Comparison of ENCODE assay signal across 12 cellular contexts in the genomic region with DNA sequence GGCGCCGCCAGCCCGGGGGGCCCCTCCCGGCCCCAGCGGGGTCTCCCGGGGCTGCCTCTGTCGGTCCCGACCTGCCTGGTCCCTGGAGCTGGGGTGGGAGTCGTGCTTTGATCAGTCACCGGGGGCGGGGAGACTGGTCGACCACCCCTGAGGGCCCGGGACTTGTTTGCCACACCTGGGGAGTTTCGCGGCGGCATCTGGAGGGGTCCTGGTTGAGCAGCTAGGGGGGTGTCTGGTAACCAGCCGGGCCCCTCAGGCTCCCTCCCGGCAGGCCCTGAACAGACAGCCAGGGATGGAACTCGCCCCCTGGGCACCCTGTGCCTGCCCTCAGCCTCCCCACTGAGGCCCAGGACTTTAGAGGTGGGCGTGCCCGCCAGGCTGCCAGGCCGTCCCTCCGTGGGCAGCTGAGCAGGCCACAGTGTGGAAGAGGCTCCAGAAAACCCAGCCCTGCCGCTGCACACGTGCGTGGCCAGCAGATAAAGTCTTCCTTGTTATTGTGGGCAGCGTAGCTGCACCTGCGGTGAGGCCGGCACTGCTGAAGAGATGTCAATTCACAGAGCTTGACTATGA. TPM values are rescaled to one million over a fixed set of nuclear protein-coding genes. Genes with fewer than 3 reads are reported as not detected.
DNase-seq lines count a peak whose midpoint lies in the region; ATAC-seq and TF ChIP-seq lines count a peak whose summit lies in the region.
"Had no signal": no experiment of that assay in that cellular context is flagged by ENCODE, and none has a peak within 500 bp of the region (broad histone marks: within the 10 kb centered on the region; RNA-seq: fewer than 3 reads in every experiment).

No MANE protein-coding gene starts in this region.

- H3K27me3 Mint-ChIP-seq in natural killer cell treated with Interleukin-12 subunit alpha and Interleukin-12 subunit beta and Interleukin-15 and Interleukin-18, amount 100 ng/mL, for 72 hours, result peaks cover 17 to 31% of the 10 kb centered on the region in 2 donors
- peaks cover 18 to 34% of the 10 kb centered on the region in 2 donors for H3K27me3 Mint-ChIP-seq in natural killer cell (ENCODE audit: low read depth in 2 of 2)
- H3K27me3 Mint-ChIP-seq in chondrocyte (ENCODE audit: low read depth), result peaks cover 21% of the 10 kb centered on the region

- ATAC-seq in natural killer cell treated with Interleukin-12 subunit alpha and Interleukin-12 subunit beta and Interleukin-15 and Interleukin-18, amount 100 ng/mL, for 72 hours, result no peak
- ATAC-seq in natural killer cell (no peak), mucosa of descending colon (no peak)
- ATAC-seq: stimulated activated memory B cell treated with anti-CD40 and anti-IgM and Interleukin-4, amounts not matched to agents 10 μg/mL and 1 μg/mL and 100 μg/mL, for 72 hours had no signal

- peaks cover 6% of the 10 kb centered on the region for H3K4me1 ChIP-seq in mucosa of descending colon (ENCODE audit: low read depth)

- peak; percentile 51 for DNase-seq in natural killer cell treated with Interleukin-12 subunit alpha and Interleukin-12 subunit beta and Interleukin-15 and Interleukin-18, amount 100 ng/mL, for 72 hours (ENCODE audit: low spot score)
- DNase-seq in natural killer cell (no peak), chondrocyte (ENCODE audit: low spot score) (peak; percentile 90), mucosa of descending colon (peak in 2 of 3 donors; percentile 21 to 49), EL (no peak), NCI-H1048 (lab: John Stamatoyannopoulos, UW) (no peak), midbrain (lab: John Stamatoyannopoulos, UW) (no peak), SHP77 (lab: John Stamatoyannopoulos, UW) (no peak)
- DNase-seq: NCI-H1092 treated with DMSO at 0.1 percent for 48 hours had no signal

- no peak overlapping the region for H3K4me3 Mint-ChIP-seq in natural killer cell treated with Interleukin-12 subunit alpha and Interleukin-12 subunit beta and Interleukin-15 and Interleukin-18, amount 100 ng/mL, for 72 hours
- H3K4me3 Mint-ChIP-seq in natural killer cell (no peak overlapping the region), chondrocyte (ENCODE audit: unreplicated experiment) (no peak overlapping the region)
- H3K4me3 Mint-ChIP-seq: stimulated activated memory B cell treated with anti-CD40 and anti-IgM and Interleukin-4, amounts not matched to agents 10 μg/mL and 1 μg/mL and 100 μg/mL, for 72 hours had no signal

- no peaks in the 10 kb centered on the region for H3K9me3 Mint-ChIP-seq in natural killer cell treated with Interleukin-12 subunit alpha and Interleukin-12 subunit beta and Interleukin-15 and Interleukin-18, amount 100 ng/mL, for 72 hours
- H3K9me3 Mint-ChIP-seq in natural killer cell, result no peaks in the 10 kb centered on the region
- H3K9me3 Mint-ChIP-seq in chondrocyte (ENCODE audit: low read depth), result no peaks in the 10 kb centered on the region
- H3K9me3 Mint-ChIP-seq: stimulated activated memory B cell treated with anti-CD40 and anti-IgM and Interleukin-4, amounts not matched to agents 10 μg/mL and 1 μg/mL and 100 μg/mL, for 72 hours had no signal

- no peak overlapping the region for H3K4me3 ChIP-seq in mucosa of descending colon

- H3K36me3 ChIP-seq in mucosa of descending colon (ENCODE audit: low read depth), result no peaks in the 10 kb centered on the region

- TF ChIP-seq CTCF in natural killer cell (IDR thresholded peaks at IDR 0.05), result no peak
- TF ChIP-seq CTCF in chondrocyte (IDR thresholded peaks at IDR 0.05), result no peak
- TF ChIP-seq CTCF in mucosa of descending colon (IDR thresholded peaks at IDR 0.05), result no peak

- H3K36me3 Mint-ChIP-seq in natural killer cell treated with Interleukin-12 subunit alpha and Interleukin-12 subunit beta and Interleukin-15 and Interleukin-18, amount 100 ng/mL, for 72 hours, result no peaks in the 10 kb centered on the region
- H3K36me3 Mint-ChIP-seq in natural killer cell (no peaks in the 10 kb centered on the region), chondrocyte (ENCODE audit: low read depth) (no peaks in the 10 kb centered on the region)
- H3K36me3 Mint-ChIP-seq: CD4-positive, alpha-beta memory T cell; stimulated activated memory B cell treated with anti-CD40 and anti-IgM and Interleukin-4, amounts not matched to agents 10 μg/mL and 1 μg/mL and 100 μg/mL, for 72 hours had no signal

- no peaks in the 10 kb centered on the region for H3K9me3 ChIP-seq in mucosa of descending colon

- intact Hi-C loops in natural killer cell (cut with micrococcal nuclease), result no loop called here
- intact Hi-C loops in mucosa of descending colon (cut with DNase I, micrococcal nuclease), result no loop called here

- no peak overlapping the region for H3K27ac Mint-ChIP-seq in natural killer cell treated with Interleukin-12 subunit alpha and Interleukin-12 subunit beta and Interleukin-15 and Interleukin-18, amount 100 ng/mL, for 72 hours
- H3K27ac Mint-ChIP-seq in natural killer cell (no peak overlapping the region), chondrocyte (ENCODE audit: unreplicated experiment) (no peak overlapping the region)
- H3K27ac Mint-ChIP-seq: stimulated activated memory B cell treated with anti-CD40 and anti-IgM and Interleukin-4, amounts not matched to agents 10 μg/mL and 1 μg/mL and 100 μg/mL, for 72 hours had no signal

- peaks cover 1 to 3% of the 10 kb centered on the region in 2 donors for H3K4me1 Mint-ChIP-seq in natural killer cell treated with Interleukin-12 subunit alpha and Interleukin-12 subunit beta and Interleukin-15 and Interleukin-18, amount 100 ng/mL, for 72 hours (ENCODE audit: low read depth in 2 of 2)
- H3K4me1 Mint-ChIP-seq in natural killer cell (peaks cover 2 to 8% of the 10 kb centered on the region in 2 donors), chondrocyte (ENCODE audit: low read depth) (peaks cover 11% of the 10 kb centered on the region)

RNA-seq across cellular contexts. Expression of a gene that starts 13.3 kb away (rescaled TPM):
- total RNA-seq in natural killer cell treated with Interleukin-12 subunit alpha and Interleukin-12 subunit beta and Interleukin-15 and Interleukin-18, amount 100 ng/mL, for 72 hours, result not detected
- total RNA-seq in natural killer cell (not detected), chondrocyte (3.1 to 73.8 TPM (median 3.4 TPM) in 3 replicates), mucosa of descending colon (1 to 10 TPM; 2.2 to 4.3 (median 2.7) TPM)
- total RNA-seq: CD4-positive, alpha-beta memory T cell; mononuclear cell had no signal

RNA-seq across cellular contexts. Expression of a gene that starts 48.7 kb away (rescaled TPM):
- total RNA-seq in natural killer cell treated with Interleukin-12 subunit alpha and Interleukin-12 subunit beta and Interleukin-15 and Interleukin-18, amount 100 ng/mL, for 72 hours, result 100 to 1,000 TPM; 113 to 143 TPM
- total RNA-seq in natural killer cell (10 to 100 TPM; 61.4 to 66.0 (median 61.8) TPM), chondrocyte (50.6 to 63.8 TPM (median 52.0 TPM) in 3 replicates), mucosa of descending colon (10 to 100 TPM; 47.3 to 56.2 (median 54.6) TPM)

RNA-seq across cellular contexts. Expression of a gene that starts 50.0 kb away (rescaled TPM):
- 10 to 100 TPM; 19.0 to 27.9 TPM for total RNA-seq in natural killer cell treated with Interleukin-12 subunit alpha and Interleukin-12 subunit beta and Interleukin-15 and Interleukin-18, amount 100 ng/mL, for 72 hours
- 10 to 100 TPM; 17.8 to 33.5 (median 22.4) TPM for total RNA-seq in natural killer cell
- 17.4 to 24.3 TPM (median 19.1 TPM) in 3 replicates for total RNA-seq in chondrocyte
- 10 to 100 TPM in 2 of 3 donors, 1 to 10 TPM in 1; 9.0 to 14.7 (median 11.0) TPM for total RNA-seq in mucosa of descending colon

RNA-seq across cellular contexts. Expression of a gene that starts 55.9 kb away (rescaled TPM):
- 1 to 10 TPM; 1.4 TPM for total RNA-seq in natural killer cell treated with Interleukin-12 subunit alpha and Interleukin-12 subunit beta and Interleukin-15 and Interleukin-18, amount 100 ng/mL, for 72 hours
- total RNA-seq in natural killer cell (1 to 10 TPM; 1.3 to 1.9 (median 1.3) TPM), chondrocyte (0.17 to 0.73 TPM (median 0.38 TPM) in 3 replicates), mucosa of descending colon (under 1 TPM; 0.23 to 0.99 (median 0.32) TPM)

Comparison
In these comparisons a context has a peak if more than half of its experiments do, and no peak if none do; other contexts are left out.
1. DNase-seq: peak in natural killer cell treated with Interleukin-12 subunit alpha and Interleukin-12 subunit beta and Interleukin-15 and Interleukin-18, amount 100 ng/mL, for 72 hours (single experiment), chondrocyte (single experiment) and mucosa of descending colon (2 of 3); none in natural killer cell (single experiment), EL (single experiment), NCI-H1048 (single experiment), midbrain (single experiment) and SHP77 (0 of 2).